ENCODE assay signal across 12 cellular contexts in genomic region chr1:202590119-202590518, GRCh38.
A peak's percentile ranks its signal among the peaks of the same experiment; 100 is the strongest.
DNase-seq lines count a peak whose midpoint lies in the region; ATAC-seq and TF ChIP-seq lines count a peak whose summit lies in the region.
"Had no signal": no experiment of that assay in that cellular context is flagged by ENCODE, and none has a peak within 500 bp of the region (broad histone marks: within the 10 kb centered on the region; RNA-seq: fewer than 3 reads in every experiment).

No MANE protein-coding gene starts in this region.

- no peak for DNase-seq in heart left ventricle
- no peak for DNase-seq in Right ventricle myocardium inferior (ENCODE audit: missing footprints)
- no peak for DNase-seq in foreskin keratinocyte
- DNase-seq in vagina (ENCODE audit: extremely low spot score in 2 of 2) = no peak
- DNase-seq in KBM-7 = no peak
- DNase-seq: anterior cingulate cortex, dorsolateral prefrontal cortex, NCI-H1092, WERI-Rb-1 had no signal

- TF ChIP-seq POLR2A in heart left ventricle (IDR thresholded peaks at IDR 0.05) (no peak), vagina (IDR thresholded peaks at IDR 0.05) (no peak)

- peaks cover 17 to 92% (median 75%) of the 10 kb centered on the region in 12 donors for H3K4me1 ChIP-seq in heart left ventricle
- peaks cover 77% of the 10 kb centered on the region for H3K4me1 ChIP-seq in foreskin keratinocyte
- H3K4me1 ChIP-seq in rectal smooth muscle tissue (ENCODE audit: control insufficient read depth, insufficient read depth, low read length) = peaks cover 44% of the 10 kb centered on the region
- peaks cover 55% of the 10 kb centered on the region for H3K4me1 ChIP-seq in vagina

- intact Hi-C loops in heart left ventricle (cut with DNase I) = loop anchor here in 2 of 10 donors (10.0 kb wide), 2 partner anchors 85 to 245 kb away; partner anchors contain the start of genes PPP1R12B (in 2 of the 2) and UBE2T (in 2 of the 2)
- intact Hi-C loops in Right ventricle myocardium inferior (cut with DNase I) = loop anchor here (10.0 kb wide), 1 partner anchor 245 kb away; the partner anchor contains the start of genes PPP1R12B and UBE2T
- intact Hi-C loops in vagina (cut with DNase I) = loop anchor here (10.0 kb wide), 2 partner anchors 95 to 225 kb away; no protein-coding TSS in a partner anchor

- TF ChIP-seq CTCF in heart left ventricle (IDR thresholded peaks at IDR 0.05) = no peak
- TF ChIP-seq CTCF in foreskin keratinocyte (conservative IDR thresholded peaks at IDR 0.05) = no peak
- no peak for TF ChIP-seq CTCF in vagina (IDR thresholded peaks at IDR 0.05)

- ATAC-seq in heart left ventricle (peak in 1 of 4 donors; percentile 1), Right ventricle myocardium inferior (no peak), foreskin keratinocyte (no peak), HG03469 (IDR thresholded peaks at IDR 0.05; ENCODE audit: unreplicated experiment) (no peak), HG03521 (IDR thresholded peaks at IDR 0.05; ENCODE audit: unreplicated experiment) (no peak)

- H3K4me3 ChIP-seq in heart left ventricle (no peak overlapping the region), rectal smooth muscle tissue (ENCODE audit: low read length) (no peak overlapping the region), vagina (no peak overlapping the region)
- H3K4me3 ChIP-seq: dorsolateral prefrontal cortex had no signal

- H3K9me3 ChIP-seq in heart left ventricle (no peaks in the 10 kb centered on the region), vagina (no peaks in the 10 kb centered on the region)

- peaks cover 0 to 7% (median 0%) of the 10 kb centered on the region in 9 donors for H3K36me3 ChIP-seq in heart left ventricle
- H3K36me3 ChIP-seq in rectal smooth muscle tissue (ENCODE audit: control insufficient read depth, insufficient read depth, low read length) = peaks cover 4% of the 10 kb centered on the region
- H3K36me3 ChIP-seq in vagina = no peaks in the 10 kb centered on the region

- H3K27ac ChIP-seq in heart left ventricle = peak overlapping the region; percentile 35 to 95 (median 87)
- peak overlapping the region; percentile 20 for H3K27ac ChIP-seq in foreskin keratinocyte
- H3K27ac ChIP-seq in rectal smooth muscle tissue (ENCODE audit: low read depth, low read length) = peak overlapping the region; percentile 82
- peak overlapping the region; percentile 68 for H3K27ac ChIP-seq in vagina
- H3K27ac ChIP-seq: WERI-Rb-1 had no signal

- 82 to 91% (median 88%) methylated on average over 4 of the region's 4 CpGs for WGBS in heart left ventricle, 4 donors

- H3K27me3 ChIP-seq in heart left ventricle = peaks cover 0 to 26% (median 0%) of the 10 kb centered on the region in 9 donors
- H3K27me3 ChIP-seq in foreskin keratinocyte = no peaks in the 10 kb centered on the region
- no peaks in the 10 kb centered on the region for H3K27me3 ChIP-seq in rectal smooth muscle tissue (ENCODE audit: control insufficient read depth, insufficient read depth, low read length)
- H3K27me3 ChIP-seq in vagina = no peaks in the 10 kb centered on the region
- H3K27me3 ChIP-seq: dorsolateral prefrontal cortex had no signal

- H3K9ac ChIP-seq in rectal smooth muscle tissue (ENCODE audit: low read length) = no peak overlapping the region

- in situ Hi-C loops in KBM-7 (cut with MboI; ENCODE audit: low pct_unique_long_range_greater_than_20kb, low sequenced_read_pairs) = no loop called here

Comparison
In these comparisons a context has a peak if more than half of its experiments do, and no peak if none do; other contexts are left out.
1. H3K27ac ChIP-seq: peak in every context shown above with its lines; median percentile 87 in heart left ventricle; 82 in rectal smooth muscle tissue; 68 in vagina; 20 in foreskin keratinocyte.